ENCODE assay signal across 34 cellular contexts in genomic region chr2:82128051-82128450, GRCh38.
"Had no signal": no experiment of that assay in that cellular context is flagged by ENCODE, and none has a peak within 500 bp of the region (broad histone marks: within the 10 kb centered on the region; RNA-seq: fewer than 3 reads in every experiment).

No MANE protein-coding gene starts in this region.

- H3K4me3 ChIP-seq: adrenal gland, ascending aorta, body of pancreas, breast epithelium, cardiac muscle cell had no signal

- H3K27me3 ChIP-seq: adrenal gland, ascending aorta, body of pancreas, brain microvascular endothelial cell, breast epithelium, cardiac muscle cell had no signal

- H3K27ac ChIP-seq: adrenal gland, ascending aorta, body of pancreas, brain microvascular endothelial cell, breast epithelium, cardiac muscle cell had no signal

- DNase-seq: activated effector memory CD4-positive, alpha-beta T cell treated with anti-CD3 and anti-CD28 coated beads, Interleukin-2, amount 50 U/mL, for 16 hours; activated effector memory CD4-positive, alpha-beta T cell treated with Interleukin-2 at 50 U/mL for 16 hours; activated gamma-delta T cell; activated gamma-delta T cell treated with Interleukin-2 at 50 U/mL for 16 hours; activated naive CD4-positive, alpha-beta T cell; activated naive CD4-positive, alpha-beta T cell treated with anti-CD3 and anti-CD28 coated beads for 36 hours; activated naive CD4-positive, alpha-beta T cell treated with anti-CD3 and anti-CD28 coated beads, Interleukin-2, amount 10 ng/mL, durations not matched to agents 7 days and 5 days; activated naive CD4-positive, alpha-beta T cell treated with anti-CD3 and anti-CD28 coated beads, Interleukin-2, amount 50 U/mL, for 16 hours; activated naive CD4-positive, alpha-beta T cell treated with Interleukin-2 at 50 U/mL for 16 hours; activated naive CD8-positive, alpha-beta T cell treated with anti-CD3 and anti-CD28 coated beads for 36 hours; activated naive CD8-positive, alpha-beta T cell treated with anti-CD3 and anti-CD28 coated beads, Interleukin-2, amount 10 ng/mL, durations not matched to agents 7 days and 5 days; activated naive CD8-positive, alpha-beta T cell treated with anti-CD3 and anti-CD28 coated beads, Interleukin-2, amount 50 U/mL, for 24 hours; activated T-cell treated with anti-CD3 and anti-CD28 coated beads, Interleukin-2, amount 50 U/mL, for 1 hour; activated T-cell treated with anti-CD3 and anti-CD28 coated beads, Interleukin-2, amount 50 U/mL, for 24 hours; activated T-cell treated with anti-CD3 and anti-CD28 coated beads, Interleukin-2, amount 50 U/mL, for 4 hours; activated T-cell treated with anti-CD3 and anti-CD28 coated beads, Interleukin-2, amount 50 U/mL, for 48 hours; activated T-cell treated with anti-CD3 and anti-CD28 coated beads, Interleukin-2, amount 50 U/mL, for 72 hours; adrenal gland; amniotic stem cell; amygdala; anterior cingulate cortex; aorta; body of pancreas; brain microvascular endothelial cell; caudate nucleus; central memory CD4-positive, alpha-beta T cell; cerebellar nuclear complex had no signal

- H3K4me1 ChIP-seq: adrenal gland, ascending aorta, body of pancreas, breast epithelium had no signal

- H3K9me3 ChIP-seq: adrenal gland, ascending aorta, body of pancreas had no signal

- H3K36me3 ChIP-seq: adrenal gland, ascending aorta, brain microvascular endothelial cell, breast epithelium, cardiac muscle cell had no signal

- FAIRE-seq: astrocyte, bronchial epithelial cell had no signal

- ATAC-seq: activated naive CD4-positive, alpha-beta T cell treated with anti-CD3 and anti-CD28 coated beads, Interleukin-2, amount 50 U/mL, for 72 hours; activated naive CD8-positive, alpha-beta T cell treated with anti-CD3 and anti-CD28 coated beads, Interleukin-2, amount 50 U/mL, for 24 hours; activated T-cell treated with anti-CD3 and anti-CD28 coated beads, Interleukin-2, amount 50 U/mL, for 4 hours; activated T-cell treated with anti-CD3 and anti-CD28 coated beads, Interleukin-2, amount 50 U/mL, for 72 hours; activated T-helper 17 cell treated with anti-CD3 and anti-CD28 coated beads, Interleukin-2, amount 50 U/mL, for 72 hours; body of pancreas had no signal
